ENCODE assay signal across 9 cellular contexts in genomic region chr1:201883786-201884185, GRCh38. TPM values are rescaled to one million over a fixed set of nuclear protein-coding genes. Genes with fewer than 3 reads are reported as not detected.
DNase-seq lines count a peak whose midpoint lies in the region; ATAC-seq and TF ChIP-seq lines count a peak whose summit lies in the region.
"Had no signal": no experiment of that assay in that cellular context is flagged by ENCODE, and none has a peak within 500 bp of the region (broad histone marks: within the 10 kb centered on the region; RNA-seq: fewer than 3 reads in every experiment).

No MANE protein-coding gene starts in this region.

- 15 to 17% methylated on average over 7 of the region's 7 CpGs for WGBS in esophagus, 2 donors
- WGBS in spleen, 5 donors, result 12 to 25% (median 17%) methylated on average over 7 of the region's 7 CpGs

- peak overlapping the region; percentile 66 for H3K4me2 ChIP-seq in PC-3 (ENCODE audit: low read length)

- TF ChIP-seq POLR2A in spleen (IDR thresholded peaks at IDR 0.05), result no peak

- peaks cover 47% of the 10 kb centered on the region for H3K4me1 ChIP-seq in PC-3 (ENCODE audit: insufficient read depth, low read length)
- H3K4me1 ChIP-seq in esophagus (ENCODE audit: control insufficient read depth in 2 of 2, insufficient read depth in 2 of 2, low read length in 1 of 2), result peaks cover 9 to 13% of the 10 kb centered on the region in 2 donors
- H3K4me1 ChIP-seq in spleen, result peaks cover 0 to 52% (median 22%) of the 10 kb centered on the region in 6 donors

- CTCF ChIA-PET in PC-3 (lab: Charles Lee), result no interaction called here

- no peaks in the 10 kb centered on the region for H3K9me3 ChIP-seq in PC-3 (ENCODE audit: low read length)
- H3K9me3 ChIP-seq in esophagus (ENCODE audit: control insufficient read depth in 2 of 2, insufficient read depth in 1 of 2, low read depth in 1 of 2, low read length in 1 of 2), result no peaks in the 10 kb centered on the region
- H3K9me3 ChIP-seq in spleen, result no peaks in the 10 kb centered on the region

- TF ChIP-seq CTCF in GM12865 (IDR thresholded peaks at IDR 0.05; ENCODE audit: insufficient read depth, low read depth, low read length, missing control alignments), result no peak
- no peak for TF ChIP-seq CTCF in PC-3 (conservative IDR thresholded peaks at IDR 0.05; ENCODE audit: low read depth, low read length)
- no peak for TF ChIP-seq CTCF in spleen (IDR thresholded peaks at IDR 0.05 in 8 of 11, conservative IDR thresholded peaks at IDR 0.05 in 3 of 11)

- BruUV-seq in PC-3 (replicated peaks; lab: Mats Ljungman, UMichigan), result no TSS peak

- intact Hi-C loops in PC-3 (cut with micrococcal nuclease), result no loop called here
- intact Hi-C loops in sciatic nerve (cut with DNase I), result no loop called here
- intact Hi-C loops in spleen (cut with DNase I; ENCODE audit: low total_unique reads), result loop anchor here (5.0 kb wide), 1 partner anchor 89 kb away; no protein-coding TSS in a partner anchor

- no peaks in the 10 kb centered on the region for H4K20me1 ChIP-seq in PC-3 (ENCODE audit: low read length)

- no peaks in the 10 kb centered on the region for H3K9me2 ChIP-seq in PC-3 (replicated peaks; ENCODE audit: low read length)

- POLR2A ChIA-PET in PC-3 (lab: Charles Lee; ENCODE audit: unreplicated experiment), result no interaction called here

- no peaks in the 10 kb centered on the region for H3K27me3 ChIP-seq in PC-3 (ENCODE audit: low read length)
- no peaks in the 10 kb centered on the region for H3K27me3 ChIP-seq in esophagus (ENCODE audit: control insufficient read depth in 1 of 2, insufficient read depth in 2 of 2, low read length in 2 of 2)
- peaks cover 0 to 24% (median 10%) of the 10 kb centered on the region in 7 donors for H3K27me3 ChIP-seq in spleen (replicated peaks in 1 of 7)

- no peak overlapping the region for H2AFZ ChIP-seq in PC-3 (ENCODE audit: low read length)

- H3F3A ChIP-seq in PC-3 (ENCODE audit: low read length, unreplicated experiment), result no peaks in the 10 kb centered on the region

- H3K27ac ChIP-seq in PC-3 (ENCODE audit: low read length) (peak overlapping the region; percentile 82), esophagus (ENCODE audit: low read depth in 2 of 2, low read length in 1 of 2) (peak overlapping the region; percentile 29 to 75), spleen (peak overlapping the region in 4 of 8 donors; percentile 9 to 78 (median 64))

- no peaks in the 10 kb centered on the region for H3K36me3 ChIP-seq in PC-3 (ENCODE audit: low read depth, low read length)
- no peaks in the 10 kb centered on the region for H3K36me3 ChIP-seq in esophagus (ENCODE audit: control insufficient read depth in 2 of 2, insufficient read depth in 2 of 2, low read length in 1 of 2)
- H3K36me3 ChIP-seq in spleen, result no peaks in the 10 kb centered on the region

- DNase-seq in GM12865 (ENCODE audit: low read depth) (peak; percentile 10), PC-3 (peak; percentile 61), sciatic nerve (ENCODE audit: low spot score) (no peak), spleen (no peak)
- DNase-seq in activated CD4-positive, alpha-beta T cell treated with anti-CD3 and anti-CD28 coated beads for 4 hours, result no peak

- H3K79me2 ChIP-seq in PC-3 (ENCODE audit: low read length), result no peaks in the 10 kb centered on the region

- peak; percentile 29 for ATAC-seq in PC-3
- ATAC-seq in sciatic nerve, result peak; percentile 21
- no peak for ATAC-seq in GM19452 (IDR thresholded peaks at IDR 0.05; ENCODE audit: unreplicated experiment)
- ATAC-seq in HG02973 (IDR thresholded peaks at IDR 0.05; ENCODE audit: unreplicated experiment), result no peak

- no peak overlapping the region for H3K4me3 ChIP-seq in GM12865 (ENCODE audit: low read depth, low read length)
- no peak overlapping the region for H3K4me3 ChIP-seq in PC-3 (ENCODE audit: low read length)
- H3K4me3 ChIP-seq in esophagus (ENCODE audit: low read depth in 1 of 2, low read length in 2 of 2), result no peak overlapping the region
- no peak overlapping the region for H3K4me3 ChIP-seq in spleen
- H3K4me3 ChIP-seq: lung had no signal

- no peak overlapping the region for H3K9ac ChIP-seq in PC-3 (ENCODE audit: low read length)

RNA-seq across cellular contexts. Expression of gene SHISA4, which starts 4.9 kb away (rescaled TPM):
- total RNA-seq in PC-3 (2014; rRNA removed), result 12.4 and 14.3 TPM in 2 replicates
- polyA plus RNA-seq in esophagus, result 1 to 10 TPM; 2.3 to 3.7 TPM
- total RNA-seq in sciatic nerve, result 37.7 TPM
- total RNA-seq in spleen, result 10 to 100 TPM in 1 of 7 donors, 1 to 10 TPM in 6; 4.8 to 13.3 (median 8.0) TPM
- polyA plus RNA-seq in spleen, result 1 to 10 TPM; 3.2 to 4.3 (median 3.9) TPM

RNA-seq across cellular contexts. Expression of gene IPO9, which starts 54.8 kb away (rescaled TPM):
- total RNA-seq in PC-3 (2014; rRNA removed) (21.6 and 23.6 TPM in 2 replicates), sciatic nerve (33.0 TPM), spleen (10 to 100 TPM; 24.1 to 35.7 (median 29.1) TPM)
- polyA plus RNA-seq in esophagus (10 to 100 TPM; 11.2 to 11.5 TPM), spleen (10 to 100 TPM; 13.8 to 17.4 (median 14.5) TPM)

Comparison
In these comparisons a context has a peak if more than half of its experiments do, and no peak if none do; other contexts are left out.
1. DNase-seq: peak in GM12865 (single experiment) and PC-3 (single experiment); none in sciatic nerve (single experiment), activated CD4-positive, alpha-beta T cell treated with anti-CD3 and anti-CD28 coated beads for 4 hours (0 of 2) and spleen (single experiment).
2. ATAC-seq: peak in PC-3 (single experiment) and sciatic nerve (single experiment); none in GM19452 (single experiment) and HG02973 (single experiment).